ENCODE assay signal across 14 cellular contexts in genomic region chrX:130552444-130553073, GRCh38.
DNase-seq lines count a peak whose midpoint lies in the region; ATAC-seq and TF ChIP-seq lines count a peak whose summit lies in the region.
"Had no signal": no experiment of that assay in that cellular context is flagged by ENCODE, and none has a peak within 500 bp of the region (broad histone marks: within the 10 kb centered on the region; RNA-seq: fewer than 3 reads in every experiment).

No MANE protein-coding gene starts in this region.

- intact Hi-C loops in CD14-positive monocyte (cut with micrococcal nuclease): no loop called here

- H3K27me3 Mint-ChIP-seq in CD14-positive monocyte (ENCODE audit: low read depth in 3 of 3): peaks cover 3 to 4% (median 3%) of the 10 kb centered on the region in 3 donors

- no peak for DNase-seq in lung (ENCODE audit: low spot score)
- no peak for DNase-seq in RWPE1 (ENCODE audit: low spot score)
- no peak for DNase-seq in CD14-positive monocyte (ENCODE audit: low spot score)
- no peak for DNase-seq in GM19238 (ENCODE audit: insufficient read length, low spot score)
- no peak for DNase-seq in NCI-H2196 (lab: John Stamatoyannopoulos, UW; ENCODE audit: unreplicated experiment)
- DNase-seq: activated T-cell treated with anti-CD3 and anti-CD28 coated beads, Interleukin-2, amount 50 U/mL, for 4 hours; Caco-2; H7; kidney; naive thymus-derived CD8-positive, alpha-beta T cell; substantia nigra had no signal

- peaks cover 0 to 2% of the 10 kb centered on the region in 2 donors for H3K9me3 ChIP-seq in lung (ENCODE audit: control insufficient read depth in 2 of 2, insufficient read depth in 1 of 2, low read length in 1 of 2)
- H3K9me3 ChIP-seq: Caco-2 had no signal

- H3K27ac ChIP-seq in lung (ENCODE audit: low read depth in 1 of 2, low read length in 1 of 2) (no peak overlapping the region), RWPE1 (no peak overlapping the region)

- no peaks in the 10 kb centered on the region for H3K4me1 Mint-ChIP-seq in CD14-positive monocyte
- H3K4me1 Mint-ChIP-seq: naive thymus-derived CD8-positive, alpha-beta T cell had no signal

- WGBS in lung, 2 donors: 66 to 84% methylated on average over 6 of the region's 6 CpGs

- no peak overlapping the region for H3K27ac Mint-ChIP-seq in CD14-positive monocyte

- ATAC-seq in GM18907 (IDR thresholded peaks at IDR 0.05; ENCODE audit: unreplicated experiment) (peak; percentile 81), GM21786 (IDR thresholded peaks at IDR 0.05; ENCODE audit: unreplicated experiment) (peak; percentile 85), HG03280 (IDR thresholded peaks at IDR 0.05; ENCODE audit: unreplicated experiment) (peak; percentile 48), lung (ENCODE audit: insufficient read depth, low FRiP score) (peak; percentile 2)
- ATAC-seq: activated T-cell treated with anti-CD3 and anti-CD28 coated beads, Interleukin-2, amount 50 U/mL, for 4 hours; naive thymus-derived CD8-positive, alpha-beta T cell had no signal

- H3K9me3 Mint-ChIP-seq in CD14-positive monocyte: no peaks in the 10 kb centered on the region
- H3K9me3 Mint-ChIP-seq: activated T-cell treated with anti-CD3 and anti-CD28 coated beads, Interleukin-2, amount 50 U/mL, for 4 hours; naive thymus-derived CD8-positive, alpha-beta T cell had no signal

- POLR2A ChIA-PET in RWPE1 (lab: Yijun Ruan, JAX; ENCODE audit: low non-redundant PET): no interaction called here

- no peak overlapping the region for H3K4me3 Mint-ChIP-seq in CD14-positive monocyte
- H3K4me3 Mint-ChIP-seq: activated T-cell treated with anti-CD3 and anti-CD28 coated beads, Interleukin-2, amount 50 U/mL, for 4 hours; naive thymus-derived CD8-positive, alpha-beta T cell had no signal

- TF ChIP-seq CTCF in lung (IDR thresholded peaks at IDR 0.05; ENCODE audit: control extremely low read depth, extremely low read depth) (no peak), RWPE1 (conservative IDR thresholded peaks at IDR 0.05; ENCODE audit: low read depth) (no peak), CD14-positive monocyte (IDR thresholded peaks at IDR 0.05) (no peak)

- no peaks in the 10 kb centered on the region for H3K4me1 ChIP-seq in lung (ENCODE audit: control insufficient read depth in 2 of 2, insufficient read depth in 2 of 2, low read length in 2 of 2)
- H3K4me1 ChIP-seq: Caco-2 had no signal

- no peaks in the 10 kb centered on the region for H3K27me3 ChIP-seq in lung (ENCODE audit: control insufficient read depth, insufficient read depth)

- no peaks in the 10 kb centered on the region for H3K36me3 ChIP-seq in lung (ENCODE audit: control insufficient read depth in 2 of 2, insufficient read depth in 2 of 2, low read length in 2 of 2)

- CTCF ChIA-PET in RWPE1 (lab: Yijun Ruan, JAX): no interaction called here

- no peak overlapping the region for H3K4me3 ChIP-seq in lung

- H3K36me3 Mint-ChIP-seq in CD14-positive monocyte: no peaks in the 10 kb centered on the region
- H3K36me3 Mint-ChIP-seq: naive thymus-derived CD8-positive, alpha-beta T cell had no signal

Comparison
In these comparisons a context has a peak if more than half of its experiments do, and no peak if none do; other contexts are left out.
1. ATAC-seq: peak in every context shown above with its lines; median percentile 85 in GM21786; 81 in GM18907; 48 in HG03280; 2 in lung.